1 cellular context compared by ENCODE assay signal in the genomic region with DNA sequence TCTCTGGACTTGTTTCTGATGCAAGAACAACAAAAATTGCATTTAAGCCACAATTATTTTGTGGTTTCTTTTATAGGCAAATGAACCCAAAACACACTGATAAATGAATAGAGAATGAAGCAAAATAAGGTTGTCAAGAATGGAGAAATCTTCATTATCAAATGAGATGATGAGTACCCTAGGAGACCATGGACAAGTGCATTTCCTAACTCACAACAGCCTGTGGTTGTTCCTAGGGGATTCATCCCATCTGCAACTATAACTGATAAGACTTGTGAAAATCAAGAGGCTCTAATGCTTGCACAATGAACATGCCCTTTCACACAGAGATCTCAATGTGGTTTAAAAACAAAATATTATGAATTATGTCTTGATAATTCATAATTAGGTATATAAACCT.
TF ChIP-seq lines count a peak whose summit lies in the region.

No MANE protein-coding gene starts in this region.

TF ChIP-seq in GM23338, 12 proteins besides CTCF, POLR2A, EP300 and RAD21 (continued from another document):
- TF ChIP-seq ZNF462 (CRISPR knock-in tag; IDR thresholded peaks at IDR 0.05) (no peak), CREB1 (CRISPR knock-in tag; IDR thresholded peaks at IDR 0.05; ENCODE audit: low read depth) (no peak), ZNF331 (CRISPR knock-in tag; IDR thresholded peaks at IDR 0.05; ENCODE audit: low read depth) (no peak), ETS1 (IDR thresholded peaks at IDR 0.05) (no peak)
